1 cellular context compared by ENCODE assay signal in the genomic region with DNA sequence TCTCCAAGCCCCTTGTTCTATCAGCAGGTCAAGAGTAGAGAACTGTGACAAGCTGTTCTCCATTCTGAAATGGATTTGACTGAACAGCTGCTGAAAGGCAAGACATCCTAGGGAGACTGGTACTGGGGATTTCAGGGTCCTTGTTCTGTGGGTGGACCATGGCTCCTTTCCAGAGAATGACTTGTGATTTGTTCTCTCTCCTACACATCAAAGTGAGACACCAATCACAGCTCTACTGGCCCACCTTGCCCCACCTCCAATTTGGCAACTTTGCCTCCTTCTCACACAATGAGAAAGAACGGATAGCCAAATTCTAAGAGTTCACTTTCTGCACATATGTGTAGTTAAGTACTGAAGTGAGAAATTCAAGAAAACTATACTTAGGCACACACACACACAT.
TF ChIP-seq lines count a peak whose summit lies in the region.

No MANE protein-coding gene starts in this region.

TF ChIP-seq in GM23338, 12 proteins besides CTCF, POLR2A, EP300 and RAD21 (continued from another document):
- no peak for TF ChIP-seq ZNF462 (CRISPR knock-in tag; IDR thresholded peaks at IDR 0.05)
- no peak for TF ChIP-seq CREB1 (CRISPR knock-in tag; IDR thresholded peaks at IDR 0.05; ENCODE audit: low read depth)
- TF ChIP-seq EZH2 (IDR thresholded peaks at IDR 0.05; ENCODE audit: low read depth, unreplicated experiment) = no peak
- no peak for TF ChIP-seq STAT1 (IDR thresholded peaks at IDR 0.05; ENCODE audit: unreplicated experiment)
- no peak for TF ChIP-seq POLR2AphosphoS5 (IDR thresholded peaks at IDR 0.05; ENCODE audit: low read depth)
- TF ChIP-seq ZNF114 (CRISPR knock-in tag; IDR thresholded peaks at IDR 0.05) = no peak
- no peak for TF ChIP-seq JUNB (IDR thresholded peaks at IDR 0.05; ENCODE audit: unreplicated experiment)
- TF ChIP-seq, protein P1, sequence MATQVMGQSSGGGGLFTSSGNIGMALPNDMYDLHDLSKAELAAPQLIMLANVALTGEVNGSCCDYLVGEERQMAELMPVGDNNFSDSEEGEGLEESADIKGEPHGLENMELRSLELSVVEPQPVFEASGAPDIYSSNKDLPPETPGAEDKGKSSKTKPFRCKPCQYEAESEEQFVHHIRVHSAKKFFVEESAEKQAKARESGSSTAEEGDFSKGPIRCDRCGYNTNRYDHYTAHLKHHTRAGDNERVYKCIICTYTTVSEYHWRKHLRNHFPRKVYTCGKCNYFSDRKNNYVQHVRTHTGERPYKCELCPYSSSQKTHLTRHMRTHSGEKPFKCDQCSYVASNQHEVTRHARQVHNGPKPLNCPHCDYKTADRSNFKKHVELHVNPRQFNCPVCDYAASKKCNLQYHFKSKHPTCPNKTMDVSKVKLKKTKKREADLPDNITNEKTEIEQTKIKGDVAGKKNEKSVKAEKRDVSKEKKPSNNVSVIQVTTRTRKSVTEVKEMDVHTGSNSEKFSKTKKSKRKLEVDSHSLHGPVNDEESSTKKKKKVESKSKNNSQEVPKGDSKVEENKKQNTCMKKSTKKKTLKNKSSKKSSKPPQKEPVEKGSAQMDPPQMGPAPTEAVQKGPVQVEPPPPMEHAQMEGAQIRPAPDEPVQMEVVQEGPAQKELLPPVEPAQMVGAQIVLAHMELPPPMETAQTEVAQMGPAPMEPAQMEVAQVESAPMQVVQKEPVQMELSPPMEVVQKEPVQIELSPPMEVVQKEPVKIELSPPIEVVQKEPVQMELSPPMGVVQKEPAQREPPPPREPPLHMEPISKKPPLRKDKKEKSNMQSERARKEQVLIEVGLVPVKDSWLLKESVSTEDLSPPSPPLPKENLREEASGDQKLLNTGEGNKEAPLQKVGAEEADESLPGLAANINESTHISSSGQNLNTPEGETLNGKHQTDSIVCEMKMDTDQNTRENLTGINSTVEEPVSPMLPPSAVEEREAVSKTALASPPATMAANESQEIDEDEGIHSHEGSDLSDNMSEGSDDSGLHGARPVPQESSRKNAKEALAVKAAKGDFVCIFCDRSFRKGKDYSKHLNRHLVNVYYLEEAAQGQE (IDR thresholded peaks at IDR 0.05; ENCODE audit: unreplicated experiment) = no peak
- TF ChIP-seq EZH2phosphoT487 (IDR thresholded peaks at IDR 0.05; ENCODE audit: unreplicated experiment) = no peak
- no peak for TF ChIP-seq ETS1 (IDR thresholded peaks at IDR 0.05)
- TF ChIP-seq ZNF331 (CRISPR knock-in tag; IDR thresholded peaks at IDR 0.05; ENCODE audit: low read depth) = no peak
